ENCODE assay signal across 1 cellular context in genomic region chr12:50527086-50527726, GRCh38.
A peak's percentile ranks its signal among the peaks of the same experiment; 100 is the strongest.
TF ChIP-seq lines count a peak whose summit lies in the region.

No MANE protein-coding gene starts in this region.

TF ChIP-seq in HepG2, 621 proteins besides CTCF, POLR2A, EP300 and RAD21 (continued from another document and continues in another):
- TF ChIP-seq MAZ (IDR thresholded peaks at IDR 0.05; ENCODE audit: borderline replicate concordance, low read depth, low read length), result no peak
- TF ChIP-seq MAZ (CRISPR knock-in tag; IDR thresholded peaks at IDR 0.05; ENCODE audit: low read depth), result no peak
- TF ChIP-seq RFXAP (CRISPR knock-in tag; IDR thresholded peaks at IDR 0.05; ENCODE audit: borderline replicate concordance), result no peak
- TF ChIP-seq ZNF20 (CRISPR knock-in tag; IDR thresholded peaks at IDR 0.05), result no peak
- TF ChIP-seq SMAD9 (CRISPR knock-in tag; IDR thresholded peaks at IDR 0.05), result no peak
- TF ChIP-seq, protein P1, sequence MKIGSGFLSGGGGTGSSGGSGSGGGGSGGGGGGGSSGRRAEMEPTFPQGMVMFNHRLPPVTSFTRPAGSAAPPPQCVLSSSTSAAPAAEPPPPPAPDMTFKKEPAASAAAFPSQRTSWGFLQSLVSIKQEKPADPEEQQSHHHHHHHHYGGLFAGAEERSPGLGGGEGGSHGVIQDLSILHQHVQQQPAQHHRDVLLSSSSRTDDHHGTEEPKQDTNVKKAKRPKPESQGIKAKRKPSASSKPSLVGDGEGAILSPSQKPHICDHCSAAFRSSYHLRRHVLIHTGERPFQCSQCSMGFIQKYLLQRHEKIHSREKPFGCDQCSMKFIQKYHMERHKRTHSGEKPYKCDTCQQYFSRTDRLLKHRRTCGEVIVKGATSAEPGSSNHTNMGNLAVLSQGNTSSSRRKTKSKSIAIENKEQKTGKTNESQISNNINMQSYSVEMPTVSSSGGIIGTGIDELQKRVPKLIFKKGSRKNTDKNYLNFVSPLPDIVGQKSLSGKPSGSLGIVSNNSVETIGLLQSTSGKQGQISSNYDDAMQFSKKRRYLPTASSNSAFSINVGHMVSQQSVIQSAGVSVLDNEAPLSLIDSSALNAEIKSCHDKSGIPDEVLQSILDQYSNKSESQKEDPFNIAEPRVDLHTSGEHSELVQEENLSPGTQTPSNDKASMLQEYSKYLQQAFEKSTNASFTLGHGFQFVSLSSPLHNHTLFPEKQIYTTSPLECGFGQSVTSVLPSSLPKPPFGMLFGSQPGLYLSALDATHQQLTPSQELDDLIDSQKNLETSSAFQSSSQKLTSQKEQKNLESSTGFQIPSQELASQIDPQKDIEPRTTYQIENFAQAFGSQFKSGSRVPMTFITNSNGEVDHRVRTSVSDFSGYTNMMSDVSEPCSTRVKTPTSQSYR (CRISPR knock-in tag; IDR thresholded peaks at IDR 0.05; ENCODE audit: borderline replicate concordance), result no peak
- peak; percentile 59; the same call in 1 of the 2 replicates for TF ChIP-seq HDAC1 (CRISPR knock-in tag; IDR thresholded peaks at IDR 0.05)
- 0 out of 2 replicates have a peak, but pooled peaks have one; percentile 27 for TF ChIP-seq ZNF605 (CRISPR knock-in tag; IDR thresholded peaks at IDR 0.05)
- no peak for TF ChIP-seq ZNF33A (CRISPR knock-in tag; IDR thresholded peaks at IDR 0.05; ENCODE audit: borderline replicate concordance)
- TF ChIP-seq, protein P2, sequence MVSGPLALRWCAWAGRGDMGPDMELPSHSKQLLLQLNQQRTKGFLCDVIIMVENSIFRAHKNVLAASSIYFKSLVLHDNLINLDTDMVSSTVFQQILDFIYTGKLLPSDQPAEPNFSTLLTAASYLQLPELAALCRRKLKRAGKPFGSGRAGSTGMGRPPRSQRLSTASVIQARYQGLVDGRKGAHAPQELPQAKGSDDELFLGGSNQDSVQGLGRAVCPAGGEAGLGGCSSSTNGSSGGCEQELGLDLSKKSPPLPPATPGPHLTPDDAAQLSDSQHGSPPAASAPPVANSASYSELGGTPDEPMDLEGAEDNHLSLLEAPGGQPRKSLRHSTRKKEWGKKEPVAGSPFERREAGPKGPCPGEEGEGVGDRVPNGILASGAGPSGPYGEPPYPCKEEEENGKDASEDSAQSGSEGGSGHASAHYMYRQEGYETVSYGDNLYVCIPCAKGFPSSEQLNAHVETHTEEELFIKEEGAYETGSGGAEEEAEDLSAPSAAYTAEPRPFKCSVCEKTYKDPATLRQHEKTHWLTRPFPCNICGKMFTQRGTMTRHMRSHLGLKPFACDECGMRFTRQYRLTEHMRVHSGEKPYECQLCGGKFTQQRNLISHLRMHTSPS (CRISPR knock-in tag; IDR thresholded peaks at IDR 0.05; ENCODE audit: low read depth), result no peak
- no peak for TF ChIP-seq SRY (CRISPR knock-in tag; IDR thresholded peaks at IDR 0.05)
- TF ChIP-seq, protein P3, sequence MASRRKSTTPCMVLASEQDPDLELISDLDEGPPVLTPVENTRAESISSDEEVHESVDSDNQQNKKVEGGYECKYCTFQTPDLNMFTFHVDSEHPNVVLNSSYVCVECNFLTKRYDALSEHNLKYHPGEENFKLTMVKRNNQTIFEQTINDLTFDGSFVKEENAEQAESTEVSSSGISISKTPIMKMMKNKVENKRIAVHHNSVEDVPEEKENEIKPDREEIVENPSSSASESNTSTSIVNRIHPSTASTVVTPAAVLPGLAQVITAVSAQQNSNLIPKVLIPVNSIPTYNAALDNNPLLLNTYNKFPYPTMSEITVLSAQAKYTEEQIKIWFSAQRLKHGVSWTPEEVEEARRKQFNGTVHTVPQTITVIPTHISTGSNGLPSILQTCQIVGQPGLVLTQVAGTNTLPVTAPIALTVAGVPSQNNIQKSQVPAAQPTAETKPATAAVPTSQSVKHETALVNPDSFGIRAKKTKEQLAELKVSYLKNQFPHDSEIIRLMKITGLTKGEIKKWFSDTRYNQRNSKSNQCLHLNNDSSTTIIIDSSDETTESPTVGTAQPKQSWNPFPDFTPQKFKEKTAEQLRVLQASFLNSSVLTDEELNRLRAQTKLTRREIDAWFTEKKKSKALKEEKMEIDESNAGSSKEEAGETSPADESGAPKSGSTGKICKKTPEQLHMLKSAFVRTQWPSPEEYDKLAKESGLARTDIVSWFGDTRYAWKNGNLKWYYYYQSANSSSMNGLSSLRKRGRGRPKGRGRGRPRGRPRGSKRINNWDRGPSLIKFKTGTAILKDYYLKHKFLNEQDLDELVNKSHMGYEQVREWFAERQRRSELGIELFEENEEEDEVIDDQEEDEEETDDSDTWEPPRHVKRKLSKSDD (CRISPR knock-in tag; IDR thresholded peaks at IDR 0.05; ENCODE audit: low read depth), result no peak
- peak in 1 of 2 experiments; percentile 34; a peak in 2 of 4 replicates for TF ChIP-seq NR2F1 (CRISPR knock-in tag; IDR thresholded peaks at IDR 0.05)
- TF ChIP-seq RXRA (CRISPR knock-in tag; IDR thresholded peaks at IDR 0.05), result peak; percentile 58; the same call in 1 of the 2 replicates
- TF ChIP-seq FOXA1 (IDR thresholded peaks at IDR 0.05), result peak; percentile 91
- peak; percentile 97 for TF ChIP-seq FOXA1 (CRISPR knock-in tag; IDR thresholded peaks at IDR 0.05)
- TF ChIP-seq JUN (CRISPR knock-in tag; IDR thresholded peaks at IDR 0.05), result peak; percentile 47; the same call in 1 of the 2 replicates
- TF ChIP-seq GPN1 (CRISPR knock-in tag; IDR thresholded peaks at IDR 0.05; ENCODE audit: borderline replicate concordance), result no peak
- TF ChIP-seq, protein P4, sequence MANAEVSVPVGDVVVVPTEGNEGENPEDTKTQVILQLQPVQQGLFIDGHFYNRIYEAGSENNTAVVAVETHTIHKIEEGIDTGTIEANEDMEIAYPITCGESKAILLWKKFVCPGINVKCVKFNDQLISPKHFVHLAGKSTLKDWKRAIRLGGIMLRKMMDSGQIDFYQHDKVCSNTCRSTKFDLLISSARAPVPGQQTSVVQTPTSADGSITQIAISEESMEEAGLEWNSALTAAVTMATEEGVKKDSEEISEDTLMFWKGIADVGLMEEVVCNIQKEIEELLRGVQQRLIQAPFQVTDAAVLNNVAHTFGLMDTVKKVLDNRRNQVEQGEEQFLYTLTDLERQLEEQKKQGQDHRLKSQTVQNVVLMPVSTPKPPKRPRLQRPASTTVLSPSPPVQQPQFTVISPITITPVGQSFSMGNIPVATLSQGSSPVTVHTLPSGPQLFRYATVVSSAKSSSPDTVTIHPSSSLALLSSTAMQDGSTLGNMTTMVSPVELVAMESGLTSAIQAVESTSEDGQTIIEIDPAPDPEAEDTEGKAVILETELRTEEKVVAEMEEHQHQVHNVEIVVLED (CRISPR knock-in tag; IDR thresholded peaks at IDR 0.05; ENCODE audit: borderline replicate concordance), result 0 out of 2 replicates have a peak, but pooled peaks have one; percentile 14
- no peak for TF ChIP-seq MXD1 (CRISPR knock-in tag; IDR thresholded peaks at IDR 0.05)
- TF ChIP-seq LCORL (IDR thresholded peaks at IDR 0.05), result no peak; the same call in 1 of the 2 replicates
- TF ChIP-seq LCORL (CRISPR knock-in tag; IDR thresholded peaks at IDR 0.05), result 0 out of 2 replicates have a peak, but pooled peaks have one; percentile 20
- TF ChIP-seq ARID3A (IDR thresholded peaks at IDR 0.05; ENCODE audit: low read depth, low read length), result peak; percentile 95
- TF ChIP-seq, protein P5, sequence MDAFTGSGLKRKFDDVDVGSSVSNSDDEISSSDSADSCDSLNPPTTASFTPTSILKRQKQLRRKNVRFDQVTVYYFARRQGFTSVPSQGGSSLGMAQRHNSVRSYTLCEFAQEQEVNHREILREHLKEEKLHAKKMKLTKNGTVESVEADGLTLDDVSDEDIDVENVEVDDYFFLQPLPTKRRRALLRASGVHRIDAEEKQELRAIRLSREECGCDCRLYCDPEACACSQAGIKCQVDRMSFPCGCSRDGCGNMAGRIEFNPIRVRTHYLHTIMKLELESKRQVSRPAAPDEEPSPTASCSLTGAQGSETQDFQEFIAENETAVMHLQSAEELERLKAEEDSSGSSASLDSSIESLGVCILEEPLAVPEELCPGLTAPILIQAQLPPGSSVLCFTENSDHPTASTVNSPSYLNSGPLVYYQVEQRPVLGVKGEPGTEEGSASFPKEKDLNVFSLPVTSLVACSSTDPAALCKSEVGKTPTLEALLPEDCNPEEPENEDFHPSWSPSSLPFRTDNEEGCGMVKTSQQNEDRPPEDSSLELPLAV (CRISPR knock-in tag; conservative IDR thresholded peaks at IDR 0.05; ENCODE audit: low read depth), result no peak
- TF ChIP-seq BCL6 (CRISPR knock-in tag; IDR thresholded peaks at IDR 0.05), result peak; percentile 88
- no peak for TF ChIP-seq MBNL3 (CRISPR knock-in tag; conservative IDR thresholded peaks at IDR 0.05)
- TF ChIP-seq, protein P6, sequence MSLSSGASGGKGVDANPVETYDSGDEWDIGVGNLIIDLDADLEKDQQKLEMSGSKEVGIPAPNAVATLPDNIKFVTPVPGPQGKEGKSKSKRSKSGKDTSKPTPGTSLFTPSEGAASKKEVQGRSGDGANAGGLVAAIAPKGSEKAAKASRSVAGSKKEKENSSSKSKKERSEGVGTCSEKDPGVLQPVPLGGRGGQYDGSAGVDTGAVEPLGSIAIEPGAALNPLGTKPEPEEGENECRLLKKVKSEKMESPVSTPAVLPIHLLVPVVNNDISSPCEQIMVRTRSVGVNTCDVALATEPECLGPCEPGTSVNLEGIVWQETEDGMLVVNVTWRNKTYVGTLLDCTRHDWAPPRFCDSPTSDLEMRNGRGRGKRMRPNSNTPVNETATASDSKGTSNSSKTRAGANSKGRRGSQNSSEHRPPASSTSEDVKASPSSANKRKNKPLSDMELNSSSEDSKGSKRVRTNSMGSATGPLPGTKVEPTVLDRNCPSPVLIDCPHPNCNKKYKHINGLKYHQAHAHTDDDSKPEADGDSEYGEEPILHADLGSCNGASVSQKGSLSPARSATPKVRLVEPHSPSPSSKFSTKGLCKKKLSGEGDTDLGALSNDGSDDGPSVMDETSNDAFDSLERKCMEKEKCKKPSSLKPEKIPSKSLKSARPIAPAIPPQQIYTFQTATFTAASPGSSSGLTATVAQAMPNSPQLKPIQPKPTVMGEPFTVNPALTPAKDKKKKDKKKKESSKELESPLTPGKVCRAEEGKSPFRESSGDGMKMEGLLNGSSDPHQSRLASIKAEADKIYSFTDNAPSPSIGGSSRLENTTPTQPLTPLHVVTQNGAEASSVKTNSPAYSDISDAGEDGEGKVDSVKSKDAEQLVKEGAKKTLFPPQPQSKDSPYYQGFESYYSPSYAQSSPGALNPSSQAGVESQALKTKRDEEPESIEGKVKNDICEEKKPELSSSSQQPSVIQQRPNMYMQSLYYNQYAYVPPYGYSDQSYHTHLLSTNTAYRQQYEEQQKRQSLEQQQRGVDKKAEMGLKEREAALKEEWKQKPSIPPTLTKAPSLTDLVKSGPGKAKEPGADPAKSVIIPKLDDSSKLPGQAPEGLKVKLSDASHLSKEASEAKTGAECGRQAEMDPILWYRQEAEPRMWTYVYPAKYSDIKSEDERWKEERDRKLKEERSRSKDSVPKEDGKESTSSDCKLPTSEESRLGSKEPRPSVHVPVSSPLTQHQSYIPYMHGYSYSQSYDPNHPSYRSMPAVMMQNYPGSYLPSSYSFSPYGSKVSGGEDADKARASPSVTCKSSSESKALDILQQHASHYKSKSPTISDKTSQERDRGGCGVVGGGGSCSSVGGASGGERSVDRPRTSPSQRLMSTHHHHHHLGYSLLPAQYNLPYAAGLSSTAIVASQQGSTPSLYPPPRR (CRISPR knock-in tag; IDR thresholded peaks at IDR 0.05; ENCODE audit: borderline replicate concordance), result peak; percentile 86
- TF ChIP-seq, protein P7, sequence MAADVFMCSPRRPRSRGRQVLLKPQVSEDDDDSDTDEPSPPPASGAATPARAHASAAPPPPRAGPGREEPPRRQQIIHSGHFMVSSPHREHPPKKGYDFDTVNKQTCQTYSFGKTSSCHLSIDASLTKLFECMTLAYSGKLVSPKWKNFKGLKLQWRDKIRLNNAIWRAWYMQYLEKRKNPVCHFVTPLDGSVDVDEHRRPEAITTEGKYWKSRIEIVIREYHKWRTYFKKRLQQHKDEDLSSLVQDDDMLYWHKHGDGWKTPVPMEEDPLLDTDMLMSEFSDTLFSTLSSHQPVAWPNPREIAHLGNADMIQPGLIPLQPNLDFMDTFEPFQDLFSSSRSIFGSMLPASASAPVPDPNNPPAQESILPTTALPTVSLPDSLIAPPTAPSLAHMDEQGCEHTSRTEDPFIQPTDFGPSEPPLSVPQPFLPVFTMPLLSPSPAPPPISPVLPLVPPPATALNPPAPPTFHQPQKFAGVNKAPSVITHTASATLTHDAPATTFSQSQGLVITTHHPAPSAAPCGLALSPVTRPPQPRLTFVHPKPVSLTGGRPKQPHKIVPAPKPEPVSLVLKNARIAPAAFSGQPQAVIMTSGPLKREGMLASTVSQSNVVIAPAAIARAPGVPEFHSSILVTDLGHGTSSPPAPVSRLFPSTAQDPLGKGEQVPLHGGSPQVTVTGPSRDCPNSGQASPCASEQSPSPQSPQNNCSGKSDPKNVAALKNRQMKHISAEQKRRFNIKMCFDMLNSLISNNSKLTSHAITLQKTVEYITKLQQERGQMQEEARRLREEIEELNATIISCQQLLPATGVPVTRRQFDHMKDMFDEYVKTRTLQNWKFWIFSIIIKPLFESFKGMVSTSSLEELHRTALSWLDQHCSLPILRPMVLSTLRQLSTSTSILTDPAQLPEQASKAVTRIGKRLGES (CRISPR knock-in tag; IDR thresholded peaks at IDR 0.05; ENCODE audit: borderline replicate concordance), result no peak
- peak; percentile 69; the same call in 1 of the 2 replicates for TF ChIP-seq SMAD3 (CRISPR knock-in tag; IDR thresholded peaks at IDR 0.05)
- TF ChIP-seq FOSL1 (CRISPR knock-in tag; IDR thresholded peaks at IDR 0.05; ENCODE audit: borderline replicate concordance), result no peak
- no peak for TF ChIP-seq SRSF1 (optimal IDR thresholded peaks at IDR 0.05; ENCODE audit: low read depth, low read length)
- TF ChIP-seq ZSCAN9 (CRISPR knock-in tag; IDR thresholded peaks at IDR 0.05; ENCODE audit: borderline replicate concordance), result no peak
- TF ChIP-seq ZNF557 (CRISPR knock-in tag; IDR thresholded peaks at IDR 0.05), result no peak
- TF ChIP-seq ZNF143 (CRISPR knock-in tag; IDR thresholded peaks at IDR 0.05), result no peak
- TF ChIP-seq CHD4 (IDR thresholded peaks at IDR 0.05; ENCODE audit: borderline replicate concordance, low read length), result no peak
- TF ChIP-seq HNRNPUL1 (IDR thresholded peaks at IDR 0.05; ENCODE audit: low read depth, low read length), result no peak
- TF ChIP-seq THAP11 (CRISPR knock-in tag; IDR thresholded peaks at IDR 0.05), result peak; percentile 47
- TF ChIP-seq SOX5 (CRISPR knock-in tag; IDR thresholded peaks at IDR 0.05; ENCODE audit: borderline replicate concordance), result peak; percentile 84
- no peak for TF ChIP-seq YY1 (IDR thresholded peaks at IDR 0.05; ENCODE audit: insufficient read depth, insufficient replicate concordance, low read depth, low read length)
- TF ChIP-seq FIP1L1 (IDR thresholded peaks at IDR 0.05; ENCODE audit: borderline replicate concordance, insufficient read depth, low read depth, low read length), result no peak
- no peak for TF ChIP-seq IKZF1 (IDR thresholded peaks at IDR 0.05)
